In genomic region chr6:51792273-51793030, GRCh38 we compare ENCODE assay signal across 26 cellular contexts.
DNase-seq lines count a peak whose midpoint lies in the region; ATAC-seq and TF ChIP-seq lines count a peak whose summit lies in the region.
"Had no signal": no experiment of that assay in that cellular context is flagged by ENCODE, and none has a peak within 500 bp of the region (broad histone marks: within the 10 kb centered on the region; RNA-seq: fewer than 3 reads in every experiment).

No MANE protein-coding gene starts in this region.

- H3K9me3 ChIP-seq in breast epithelium = peaks cover 0 to 12% of the 10 kb centered on the region in 2 donors
- H3K9me3 ChIP-seq in RWPE2 (ENCODE audit: severe bottlenecking) = no peaks in the 10 kb centered on the region

- TF ChIP-seq CTCF in MCF 10A (IDR thresholded peaks at IDR 0.05; ENCODE audit: unreplicated experiment) (no peak), breast epithelium (IDR thresholded peaks at IDR 0.05) (no peak), RWPE2 (IDR thresholded peaks at IDR 0.05; ENCODE audit: poor library complexity, severe bottlenecking) (no peak)

- DNase-seq in MCF 10A (ENCODE audit: unreplicated experiment) = peak; percentile 6
- DNase-seq in breast epithelium (ENCODE audit: low spot score in 2 of 2) = no peak
- DNase-seq in RWPE2 (ENCODE audit: low spot score) = no peak
- DNase-seq in activated effector memory CD4-positive, alpha-beta T cell treated with Interleukin-2 at 50 U/mL for 16 hours = no peak
- DNase-seq in NCI-H2107 (lab: John Stamatoyannopoulos, UW) = no peak
- DNase-seq: 8988T; CD4-positive, CD25-positive, alpha-beta regulatory T cell; DMS53; H7; MM.1S; NCI-H1092; NCI-H1417 treated with DMSO at 0.1 percent for 48 hours; NCI-H1694 treated with DMSO at 0.1 percent for 48 hours; NCI-H2081; NCI-H2171; NCI-H345; NCI-H510A treated with DMSO at 0.1 percent for 48 hours; NCI-H82; RPMI8226; SHP77; T-helper 1 cell had no signal

- H3K4me3 ChIP-seq in breast epithelium (no peak overlapping the region), RWPE2 (ENCODE audit: severe bottlenecking) (no peak overlapping the region)
- H3K4me3 ChIP-seq: GM12878, K562 had no signal

- H3K27me3 ChIP-seq in breast epithelium = no peaks in the 10 kb centered on the region
- H3K27me3 ChIP-seq in RWPE2 (ENCODE audit: insufficient read depth, poor library complexity, severe bottlenecking) = no peaks in the 10 kb centered on the region

- H3K9me3 Mint-ChIP-seq in MCF 10A (ENCODE audit: unreplicated experiment) = peaks cover 14% of the 10 kb centered on the region

- CTCF ChIA-PET in MCF 10A (lab: Yijun Ruan, JAX) = interaction anchor here (0.7 to 1.2 kb wide), 7 partner anchors 15 to 232 kb away, joined by 3 to 5 read pairs (median 3); no protein-coding TSS in a partner anchor

- no TSS peak for BruUV-seq in MCF 10A (replicated peaks; lab: Mats Ljungman, UMichigan)

- POLR2A ChIA-PET in MCF 10A (lab: Yijun Ruan, JAX) = no interaction called here

- H3K36me3 Mint-ChIP-seq in MCF 10A (ENCODE audit: insufficient read depth, unreplicated experiment) = no peaks in the 10 kb centered on the region
- H3K36me3 Mint-ChIP-seq: CD4-positive, CD25-positive, alpha-beta regulatory T cell had no signal

- no peaks in the 10 kb centered on the region for H3K27me3 Mint-ChIP-seq in MCF 10A (ENCODE audit: insufficient read depth, unreplicated experiment)
- H3K27me3 Mint-ChIP-seq: CD4-positive, CD25-positive, alpha-beta regulatory T cell had no signal

- H3K27ac Mint-ChIP-seq in MCF 10A (ENCODE audit: low read depth, unreplicated experiment) = peak overlapping the region; percentile 28
- H3K27ac Mint-ChIP-seq: CD4-positive, CD25-positive, alpha-beta regulatory T cell had no signal

- H3K36me3 ChIP-seq in breast epithelium (no peaks in the 10 kb centered on the region), RWPE2 (ENCODE audit: low read depth) (no peaks in the 10 kb centered on the region)

- intact Hi-C loops in MCF 10A (cut with micrococcal nuclease) (no loop called here), breast epithelium (cut with DNase I; ENCODE audit: low total_unique reads) (no loop called here)

- peaks cover 7% of the 10 kb centered on the region for H3K4me1 Mint-ChIP-seq in MCF 10A (ENCODE audit: insufficient read depth, unreplicated experiment)
- H3K4me1 Mint-ChIP-seq: CD4-positive, CD25-positive, alpha-beta regulatory T cell had no signal

- no peak overlapping the region for H3K27ac ChIP-seq in breast epithelium
- no peak overlapping the region for H3K27ac ChIP-seq in RWPE2 (ENCODE audit: poor library complexity, severe bottlenecking)

- H3K4me3 Mint-ChIP-seq in MCF 10A (ENCODE audit: unreplicated experiment) = no peak overlapping the region

- no peak for TF ChIP-seq POLR2A in breast epithelium (IDR thresholded peaks at IDR 0.05)

- no peaks in the 10 kb centered on the region for H3K4me1 ChIP-seq in breast epithelium
- H3K4me1 ChIP-seq in RWPE2 (ENCODE audit: insufficient read depth, poor library complexity, severe bottlenecking) = no peaks in the 10 kb centered on the region

- ATAC-seq in RWPE2 (ENCODE audit: low read depth) = peak; percentile 35; the same call in 1 of the 3 replicates
- ATAC-seq in esophagus mucosa = peak; percentile 65
- no peak for ATAC-seq in GM18868 (IDR thresholded peaks at IDR 0.05; ENCODE audit: unreplicated experiment)
- no peak for ATAC-seq in HG02970 (IDR thresholded peaks at IDR 0.05; ENCODE audit: low FRiP score, unreplicated experiment)
- ATAC-seq: GM12878, K562 had no signal

Comparison
In these comparisons a context has a peak if more than half of its experiments do, and no peak if none do; other contexts are left out.
1. ATAC-seq: peak in RWPE2 (single experiment) and esophagus mucosa (single experiment); none in GM18868 (single experiment) and HG02970 (single experiment).